11 cellular contexts compared by ENCODE assay signal in the genomic region with DNA sequence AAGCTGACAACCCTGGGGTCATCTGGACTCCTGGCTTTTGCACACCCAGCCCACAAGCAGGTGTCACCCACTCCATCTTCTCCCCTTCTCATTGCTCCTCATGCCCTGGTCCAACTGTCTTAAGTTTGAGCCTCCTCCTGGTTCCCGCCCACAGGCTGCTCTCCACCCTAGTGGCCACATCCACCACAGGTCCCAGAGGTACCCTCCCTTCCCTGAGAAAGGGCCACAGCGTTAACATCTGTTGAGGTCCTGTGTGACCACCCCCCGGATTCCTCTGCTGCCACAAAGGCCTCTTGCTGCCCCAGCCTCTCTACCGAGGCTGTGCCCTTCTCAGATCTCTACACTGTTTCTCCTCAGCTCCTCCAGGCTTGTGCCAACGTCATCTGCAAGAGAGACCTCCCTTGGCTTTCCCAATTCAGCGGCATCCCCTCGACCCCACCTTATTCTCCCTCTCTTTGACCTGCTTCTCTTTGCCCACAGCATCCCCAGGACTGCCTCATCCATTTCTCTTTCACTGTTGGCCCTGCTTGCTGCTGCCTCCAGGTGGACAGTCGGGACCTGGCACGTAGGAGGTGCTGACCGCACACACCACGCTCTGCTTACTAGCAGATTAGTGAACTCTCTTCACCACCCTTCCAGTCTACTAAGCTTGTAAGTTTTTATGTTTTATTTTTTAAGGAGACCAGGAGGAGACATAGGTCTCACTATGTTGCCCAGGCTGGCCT. TPM values are rescaled to one million over a fixed set of nuclear protein-coding genes. Genes with fewer than 3 reads are reported as not detected.
DNase-seq lines count a peak whose midpoint lies in the region; ATAC-seq and TF ChIP-seq lines count a peak whose summit lies in the region.
"Had no signal": no experiment of that assay in that cellular context is flagged by ENCODE, and none has a peak within 500 bp of the region (broad histone marks: within the 10 kb centered on the region; RNA-seq: fewer than 3 reads in every experiment).

No MANE protein-coding gene starts in this region.

- H3K9me3 Mint-ChIP-seq in activated CD8-positive, alpha-beta T cell treated with anti-CD3 and anti-CD28 coated beads, Interleukin-2, amount 10 ng/mL, durations not matched to agents 7 days and 5 days (ENCODE audit: insufficient read depth) = no peaks in the 10 kb centered on the region
- H3K9me3 Mint-ChIP-seq in activated CD8-positive, alpha-beta T cell treated with anti-CD3 and anti-CD28 coated beads for 36 hours = no peaks in the 10 kb centered on the region
- H3K9me3 Mint-ChIP-seq in endodermal cell (no peaks in the 10 kb centered on the region), neural progenitor cell (no peaks in the 10 kb centered on the region)

- H3K27ac ChIP-seq in MM.1S (ENCODE audit: low read length) (no peak overlapping the region), endodermal cell (ENCODE audit: low read depth, low read length) (no peak overlapping the region), neural progenitor cell (no peak overlapping the region)

- H3K9me3 ChIP-seq in MM.1S (replicated peaks; ENCODE audit: insufficient read depth, low read length) = no peaks in the 10 kb centered on the region
- no peaks in the 10 kb centered on the region for H3K9me3 ChIP-seq in endodermal cell (ENCODE audit: control insufficient read depth, low read length)
- H3K9me3 ChIP-seq in neural progenitor cell (ENCODE audit: low read depth) = no peaks in the 10 kb centered on the region

- TF ChIP-seq CTCF in activated CD8-positive, alpha-beta T cell treated with anti-CD3 and anti-CD28 coated beads for 36 hours (IDR thresholded peaks at IDR 0.05) = no peak
- TF ChIP-seq CTCF in MM.1S (IDR thresholded peaks at IDR 0.05; ENCODE audit: low read length) (peak; percentile 16), endodermal cell (conservative IDR thresholded peaks at IDR 0.05) (peak; percentile 63), neural progenitor cell (IDR thresholded peaks at IDR 0.05) (peak; percentile 42)

- H3K4me3 ChIP-seq in MM.1S (ENCODE audit: low read length) (no peak overlapping the region), endodermal cell (ENCODE audit: low read length) (no peak overlapping the region), neural progenitor cell (no peak overlapping the region)

- H3K4me3 Mint-ChIP-seq in activated CD8-positive, alpha-beta T cell treated with anti-CD3 and anti-CD28 coated beads, Interleukin-2, amount 10 ng/mL, durations not matched to agents 7 days and 5 days = no peak overlapping the region
- no peak overlapping the region for H3K4me3 Mint-ChIP-seq in activated CD8-positive, alpha-beta T cell treated with anti-CD3 and anti-CD28 coated beads for 36 hours
- H3K4me3 Mint-ChIP-seq in endodermal cell (no peak overlapping the region), neural progenitor cell (peak overlapping the region; percentile 64)

- H3K9me2 ChIP-seq in MM.1S (replicated peaks; ENCODE audit: insufficient read depth, low read length) = no peaks in the 10 kb centered on the region

- H2AFZ ChIP-seq in MM.1S (ENCODE audit: low read length) = no peak overlapping the region
- no peak overlapping the region for H2AFZ ChIP-seq in neural progenitor cell (replicated peaks)

- H3K27ac Mint-ChIP-seq in activated CD8-positive, alpha-beta T cell treated with anti-CD3 and anti-CD28 coated beads, Interleukin-2, amount 10 ng/mL, durations not matched to agents 7 days and 5 days = peak overlapping the region; percentile 44
- H3K27ac Mint-ChIP-seq in activated CD8-positive, alpha-beta T cell treated with anti-CD3 and anti-CD28 coated beads for 36 hours = no peak overlapping the region
- H3K27ac Mint-ChIP-seq in endodermal cell = peak overlapping the region; percentile 36
- H3K27ac Mint-ChIP-seq in neural progenitor cell = no peak overlapping the region

- H3F3A ChIP-seq in MM.1S (ENCODE audit: insufficient read depth, low read length) = no peaks in the 10 kb centered on the region
- peaks cover 5% of the 10 kb centered on the region for H3F3A ChIP-seq in neural progenitor cell (ENCODE audit: low read depth)

- peaks cover 55% of the 10 kb centered on the region for H3K36me3 Mint-ChIP-seq in activated CD8-positive, alpha-beta T cell treated with anti-CD3 and anti-CD28 coated beads, Interleukin-2, amount 10 ng/mL, durations not matched to agents 7 days and 5 days (ENCODE audit: low read depth)
- H3K36me3 Mint-ChIP-seq in activated CD8-positive, alpha-beta T cell treated with anti-CD3 and anti-CD28 coated beads for 36 hours (ENCODE audit: low read depth) = peaks cover 42% of the 10 kb centered on the region
- H3K36me3 Mint-ChIP-seq in endodermal cell (ENCODE audit: low read depth) (peaks cover 66% of the 10 kb centered on the region), neural progenitor cell (peaks cover 34% of the 10 kb centered on the region)

- WGBS in endodermal cell (ENCODE audit: insufficient coverage in 1 of 2, insufficient read length in 1 of 2), 2 experiments = 84 to 90% methylated on average over 11 of the region's 11 CpGs

- no peak for ATAC-seq in activated CD8-positive, alpha-beta T cell treated with anti-CD3 and anti-CD28 coated beads, Interleukin-2, amount 10 ng/mL, durations not matched to agents 7 days and 5 days
- ATAC-seq in activated CD8-positive, alpha-beta T cell treated with anti-CD3 and anti-CD28 coated beads for 36 hours = no peak

- DNase-seq in activated CD8-positive, alpha-beta T cell treated with anti-CD3 and anti-CD28 coated beads, Interleukin-2, amount 10 ng/mL, durations not matched to agents 7 days and 5 days = no peak
- no peak for DNase-seq in activated CD8-positive, alpha-beta T cell treated with anti-CD3 and anti-CD28 coated beads for 36 hours
- DNase-seq in MM.1S (no peak), endodermal cell (peak; percentile 64), neural progenitor cell (ENCODE audit: low spot score) (peak; percentile 33), ureter (ENCODE audit: low spot score) (no peak), SHP77 (lab: John Stamatoyannopoulos, UW) (no peak), COLO668 (lab: John Stamatoyannopoulos, UW; ENCODE audit: unreplicated experiment) (no peak)
- DNase-seq: activated naive CD4-positive, alpha-beta T cell treated with anti-CD3 and anti-CD28 coated beads, Interleukin-2, amount 50 U/mL, for 16 hours; head of caudate nucleus; nucleus accumbens had no signal

- H3K27me3 ChIP-seq in MM.1S (replicated peaks; ENCODE audit: insufficient read depth, low read length) (no peaks in the 10 kb centered on the region), endodermal cell (ENCODE audit: control insufficient read depth, insufficient read depth, low read length, poor library complexity, severe bottlenecking) (no peaks in the 10 kb centered on the region), neural progenitor cell (no peaks in the 10 kb centered on the region)

- H4K20me1 ChIP-seq in MM.1S (ENCODE audit: insufficient read depth, low read length) = no peaks in the 10 kb centered on the region
- peaks cover 24% of the 10 kb centered on the region for H4K20me1 ChIP-seq in neural progenitor cell (ENCODE audit: low read depth)

- H3K4me1 ChIP-seq in MM.1S (ENCODE audit: low read length) (no peaks in the 10 kb centered on the region), endodermal cell (ENCODE audit: control insufficient read depth, insufficient read depth, low read length) (no peaks in the 10 kb centered on the region), neural progenitor cell (no peaks in the 10 kb centered on the region)

- H3K9ac ChIP-seq in MM.1S (ENCODE audit: low read length) = no peak overlapping the region
- no peak overlapping the region for H3K9ac ChIP-seq in endodermal cell (ENCODE audit: extremely low read depth, low read length, poor library complexity, severe bottlenecking)
- no peak overlapping the region for H3K9ac ChIP-seq in neural progenitor cell

- H3K36me3 ChIP-seq in MM.1S (replicated peaks; ENCODE audit: insufficient read depth, low read length) (peaks cover 5% of the 10 kb centered on the region; the same call in 1 of the 2 replicates), endodermal cell (ENCODE audit: control insufficient read depth, insufficient read depth, low read length) (peaks cover 67% of the 10 kb centered on the region), neural progenitor cell (peaks cover 2% of the 10 kb centered on the region)

- POLR2A ChIA-PET in activated CD8-positive, alpha-beta T cell treated with anti-CD3 and anti-CD28 coated beads, Interleukin-2, amount 10 ng/mL, durations not matched to agents 7 days and 5 days (lab: Charles Lee) = interaction anchor here (1.1 kb wide), 1 partner anchor 17 kb away, joined by 3 read pairs; no protein-coding TSS in a partner anchor
- POLR2A ChIA-PET in activated CD8-positive, alpha-beta T cell treated with anti-CD3 and anti-CD28 coated beads for 36 hours (lab: Charles Lee) = no interaction called here

- H3K4me2 ChIP-seq in MM.1S (ENCODE audit: low read depth, low read length) (no peak overlapping the region), neural progenitor cell (no peak overlapping the region)

- CTCF ChIA-PET in activated CD8-positive, alpha-beta T cell treated with anti-CD3 and anti-CD28 coated beads, Interleukin-2, amount 10 ng/mL, durations not matched to agents 7 days and 5 days (lab: Charles Lee) = interaction anchor here (0.9 kb wide), 1 partner anchor 13 kb away, joined by 3 read pairs; no protein-coding TSS in a partner anchor
- CTCF ChIA-PET in activated CD8-positive, alpha-beta T cell treated with anti-CD3 and anti-CD28 coated beads for 36 hours (lab: Charles Lee) = interaction anchor here (1.6 kb wide), 1 partner anchor 13 kb away, joined by 4 read pairs; no protein-coding TSS in a partner anchor

- H3K4me1 Mint-ChIP-seq in activated CD8-positive, alpha-beta T cell treated with anti-CD3 and anti-CD28 coated beads, Interleukin-2, amount 10 ng/mL, durations not matched to agents 7 days and 5 days (ENCODE audit: low read depth) = peaks cover 31% of the 10 kb centered on the region
- H3K4me1 Mint-ChIP-seq in activated CD8-positive, alpha-beta T cell treated with anti-CD3 and anti-CD28 coated beads for 36 hours (ENCODE audit: low read depth) = peaks cover 12% of the 10 kb centered on the region
- H3K4me1 Mint-ChIP-seq in endodermal cell = peaks cover 2% of the 10 kb centered on the region
- peaks cover 9% of the 10 kb centered on the region for H3K4me1 Mint-ChIP-seq in neural progenitor cell

- H3K79me2 ChIP-seq in MM.1S (ENCODE audit: low read length) (peaks cover 7% of the 10 kb centered on the region; the same call in 1 of the 2 replicates), neural progenitor cell (ENCODE audit: low read depth) (no peaks in the 10 kb centered on the region)

- no peaks in the 10 kb centered on the region for H3K27me3 Mint-ChIP-seq in activated CD8-positive, alpha-beta T cell treated with anti-CD3 and anti-CD28 coated beads, Interleukin-2, amount 10 ng/mL, durations not matched to agents 7 days and 5 days (ENCODE audit: low read depth)
- H3K27me3 Mint-ChIP-seq in activated CD8-positive, alpha-beta T cell treated with anti-CD3 and anti-CD28 coated beads for 36 hours = no peaks in the 10 kb centered on the region
- no peaks in the 10 kb centered on the region for H3K27me3 Mint-ChIP-seq in endodermal cell (ENCODE audit: insufficient read depth)
- H3K27me3 Mint-ChIP-seq in neural progenitor cell (ENCODE audit: insufficient read depth, low read depth) = no peaks in the 10 kb centered on the region

- intact Hi-C loops in activated CD8-positive, alpha-beta T cell treated with anti-CD3 and anti-CD28 coated beads for 36 hours (cut with micrococcal nuclease) = no loop called here

RNA-seq across cellular contexts. Expression of gene SUGP2, which starts 33.3 kb away (rescaled TPM):
- total RNA-seq in activated CD8-positive, alpha-beta T cell treated with anti-CD3 and anti-CD28 coated beads, Interleukin-2, amount 10 ng/mL, durations not matched to agents 7 days and 5 days = 100 to 1,000 TPM; 123 to 124 TPM
- total RNA-seq in activated CD8-positive, alpha-beta T cell treated with anti-CD3 and anti-CD28 coated beads for 36 hours = 100 to 1,000 TPM; 104 to 112 TPM
- total RNA-seq in endodermal cell = 100 to 1,000 TPM; 121 to 157 TPM
- 130 TPM for polyA plus RNA-seq in endodermal cell (2013, experiment 1 of 2)
- polyA plus RNA-seq in endodermal cell (2013, experiment 2 of 2) = 124 TPM
- 123 and 125 TPM in 2 replicates for total RNA-seq in neural progenitor cell (ENCODE audit: low replicate concordance)
- 99.6 TPM for total RNA-seq in ureter

RNA-seq across cellular contexts. Expression of gene ARMC6, which starts 33.3 kb away (rescaled TPM):
- 10 to 100 TPM; 33.4 to 35.4 TPM for total RNA-seq in activated CD8-positive, alpha-beta T cell treated with anti-CD3 and anti-CD28 coated beads, Interleukin-2, amount 10 ng/mL, durations not matched to agents 7 days and 5 days
- total RNA-seq in activated CD8-positive, alpha-beta T cell treated with anti-CD3 and anti-CD28 coated beads for 36 hours = 10 to 100 TPM; 34.2 to 42.8 TPM
- 10 to 100 TPM; 26.1 to 37.8 TPM for total RNA-seq in endodermal cell
- 30.8 TPM for polyA plus RNA-seq in endodermal cell (2013, experiment 1 of 2)
- polyA plus RNA-seq in endodermal cell (2013, experiment 2 of 2) = 27.0 TPM
- total RNA-seq in neural progenitor cell (ENCODE audit: low replicate concordance) = 18.1 and 35.0 TPM in 2 replicates
- 42.2 TPM for total RNA-seq in ureter

RNA-seq across cellular contexts. Expression of gene HOMER3, which starts 59.0 kb away (rescaled TPM):
- not detected for total RNA-seq in activated CD8-positive, alpha-beta T cell treated with anti-CD3 and anti-CD28 coated beads, Interleukin-2, amount 10 ng/mL, durations not matched to agents 7 days and 5 days
- total RNA-seq in activated CD8-positive, alpha-beta T cell treated with anti-CD3 and anti-CD28 coated beads for 36 hours = under 1 TPM; 0.36 to 0.51 TPM
- total RNA-seq in endodermal cell (10 to 100 TPM; 21.5 to 31.2 TPM), neural progenitor cell (ENCODE audit: low replicate concordance) (28.2 and 66.9 TPM in 2 replicates), ureter (23.2 TPM)
- 63.3 TPM for polyA plus RNA-seq in endodermal cell (2013, experiment 1 of 2)
- 51.0 TPM for polyA plus RNA-seq in endodermal cell (2013, experiment 2 of 2)

Comparison
In these comparisons a context has a peak if more than half of its experiments do, and no peak if none do; other contexts are left out.
1. H3K27ac Mint-ChIP-seq: peak in activated CD8-positive, alpha-beta T cell treated with anti-CD3 and anti-CD28 coated beads, Interleukin-2, amount 10 ng/mL, durations not matched to agents 7 days and 5 days (single experiment) and endodermal cell (single experiment); none in activated CD8-positive, alpha-beta T cell treated with anti-CD3 and anti-CD28 coated beads for 36 hours (single experiment) and neural progenitor cell (single experiment).
2. DNase-seq: peak in endodermal cell (single experiment) and neural progenitor cell (single experiment); none in activated CD8-positive, alpha-beta T cell treated with anti-CD3 and anti-CD28 coated beads, Interleukin-2, amount 10 ng/mL, durations not matched to agents 7 days and 5 days (single experiment), activated CD8-positive, alpha-beta T cell treated with anti-CD3 and anti-CD28 coated beads for 36 hours (single experiment), MM.1S (single experiment), ureter (single experiment), SHP77 (0 of 2) and COLO668 (single experiment).
3. RNA of gene HOMER3, which starts 59.0 kb away (total RNA-seq): 21.5 to 31.2 TPM in endodermal cell, 28.2 to 66.9 TPM in neural progenitor cell and 23.2 TPM in ureter (single experiment); 0.36 to 0.51 TPM in activated CD8-positive, alpha-beta T cell treated with anti-CD3 and anti-CD28 coated beads for 36 hours and not detected in activated CD8-positive, alpha-beta T cell treated with anti-CD3 and anti-CD28 coated beads, Interleukin-2, amount 10 ng/mL, durations not matched to agents 7 days and 5 days; every median in the first group is over 10 times any median in the second.